Comparison of ENCODE assay signal across 1 cellular context in genomic region chr18:35267809-35268208, GRCh38.
TF ChIP-seq lines count a peak whose summit lies in the region.

No MANE protein-coding gene starts in this region.

TF ChIP-seq in SK-N-SH, 30 proteins besides CTCF, POLR2A, EP300 and RAD21 (continued from another document):
- TF ChIP-seq USF2 (IDR thresholded peaks at IDR 0.05; ENCODE audit: borderline replicate concordance, low read depth, low read length), result no peak
- no peak for TF ChIP-seq TEAD4 (IDR thresholded peaks at IDR 0.05; ENCODE audit: borderline replicate concordance, insufficient read depth)
- no peak for TF ChIP-seq YY1 (IDR thresholded peaks at IDR 0.05; ENCODE audit: low read depth)
- TF ChIP-seq RCOR1 (IDR thresholded peaks at IDR 0.05; ENCODE audit: low read length), result no peak
- no peak for TF ChIP-seq CHD2 (IDR thresholded peaks at IDR 0.05; ENCODE audit: low read length, partially characterized antibody)
- TF ChIP-seq SMC3 (IDR thresholded peaks at IDR 0.05; ENCODE audit: low read depth, low read length), result no peak
- TF ChIP-seq REST (IDR thresholded peaks at IDR 0.05; ENCODE audit: low read depth, low read length), result no peak
